In the genomic region with DNA sequence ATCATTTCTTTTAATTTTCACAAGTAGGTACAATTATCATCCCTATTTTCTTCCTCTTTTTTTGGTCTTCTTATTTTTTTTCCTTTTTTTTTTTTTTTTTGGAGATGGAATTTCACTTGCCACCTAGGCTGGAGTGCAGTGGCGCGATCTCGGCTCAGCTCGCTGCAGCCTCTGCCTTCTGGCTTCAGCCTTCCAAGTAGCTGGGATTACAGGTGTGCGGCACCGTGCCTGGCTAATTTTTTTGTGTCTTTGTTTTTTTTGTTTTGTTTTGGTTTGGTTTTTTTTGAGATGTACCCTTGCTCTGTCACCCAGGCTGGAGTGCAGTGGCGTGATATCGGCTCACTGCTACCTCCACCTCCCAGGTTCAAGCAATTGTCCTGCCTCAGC, we compare ENCODE assay signal across 25 cellular contexts. TPM values are rescaled to one million over a fixed set of nuclear protein-coding genes. Genes with fewer than 3 reads are reported as not detected.
A peak's percentile ranks its signal among the peaks of the same experiment; 100 is the strongest.
DNase-seq lines count a peak whose midpoint lies in the region; ATAC-seq, FAIRE-seq and TF ChIP-seq lines count a peak whose summit lies in the region.
"Had no signal": no experiment of that assay in that cellular context is flagged by ENCODE, and none has a peak within 500 bp of the region (broad histone marks: within the 10 kb centered on the region; RNA-seq: fewer than 3 reads in every experiment).

No MANE protein-coding gene starts in this region.

- TF ChIP-seq EP300 in HepG2 (IDR thresholded peaks at IDR 0.05; ENCODE audit: low read depth in 2 of 2, low read length in 2 of 2) (no peak), HepG2 (CRISPR knock-in tag; IDR thresholded peaks at IDR 0.05; ENCODE audit: borderline replicate concordance) (no peak)

- no peaks in the 10 kb centered on the region for H3K9me3 ChIP-seq in smooth muscle cell (replicated peaks; ENCODE audit: low read depth)
- no peaks in the 10 kb centered on the region for H3K9me3 ChIP-seq in HepG2 (ENCODE audit: low read length)
- H3K9me3 ChIP-seq: BLaER1 treated with 17β-estradiol and CSF1 and Interleukin-3, amounts not matched to agents 10 nM and 100 nM; HAP-1; SJCRH30 had no signal

- H3K27ac ChIP-seq in RWPE1 (peak overlapping the region; percentile 44; the same call in 1 of the 2 replicates), angular gyrus (ENCODE audit: low read depth, low read length) (peak overlapping the region; percentile 86), smooth muscle cell (ENCODE audit: low read depth) (peak overlapping the region; percentile 26), HepG2 (ENCODE audit: extremely low read length, insufficient read depth, low read length) (no peak overlapping the region)
- H3K27ac ChIP-seq: BLaER1 treated with 17β-estradiol and CSF1 and Interleukin-3, amounts not matched to agents 10 nM and 100 nM; KMS-11; SJCRH30 had no signal

- TF ChIP-seq CTCF in RWPE1 (conservative IDR thresholded peaks at IDR 0.05; ENCODE audit: low read depth), result no peak
- TF ChIP-seq CTCF in smooth muscle cell (IDR thresholded peaks at IDR 0.05; ENCODE audit: borderline replicate concordance, insufficient read depth, poor library complexity, severe bottlenecking), result no peak
- no peak for TF ChIP-seq CTCF in HepG2 (CRISPR knock-in tag; IDR thresholded peaks at IDR 0.05)

- CTCF ChIA-PET in RWPE1 (lab: Yijun Ruan, JAX), result no interaction called here
- CTCF ChIA-PET in HepG2 (lab: Yijun Ruan, JAX; ENCODE audit: low intra/inter-chr PET ratio, low total read pairs), result no interaction called here

- no TSS peak for BruUV-seq in HepG2 (replicated peaks; lab: Mats Ljungman, UMichigan)

- no peak for TF ChIP-seq RAD21 in HepG2 (CRISPR knock-in tag; IDR thresholded peaks at IDR 0.05)

- peak overlapping the region; percentile 28 to 86 for H3K27ac Mint-ChIP-seq in effector memory CD8-positive, alpha-beta T cell
- H3K27ac Mint-ChIP-seq in activated naive CD8-positive, alpha-beta T cell treated with anti-CD3 and anti-CD28 coated beads for 36 hours, result no peak overlapping the region
- H3K27ac Mint-ChIP-seq: CD4-positive, alpha-beta T cell; GM23338 had no signal

- no peak overlapping the region for H3K4me3 Mint-ChIP-seq in effector memory CD8-positive, alpha-beta T cell
- no peak overlapping the region for H3K4me3 Mint-ChIP-seq in activated naive CD8-positive, alpha-beta T cell treated with anti-CD3 and anti-CD28 coated beads for 36 hours
- H3K4me3 Mint-ChIP-seq: CD4-positive, alpha-beta T cell; GM23338 had no signal

- DNase-seq in RWPE1 (ENCODE audit: low spot score) (no peak), smooth muscle cell (lab: John Stamatoyannopoulos, UW; ENCODE audit: unreplicated experiment) (no peak), inferior parietal cortex (ENCODE audit: extremely low spot score) (no peak), HepG2 (ENCODE audit: low spot score) (no peak), NCI-H128 (lab: John Stamatoyannopoulos, UW; ENCODE audit: unreplicated experiment) (no peak)
- no peak for DNase-seq in effector memory CD8-positive, alpha-beta T cell
- no peak for DNase-seq in activated naive CD8-positive, alpha-beta T cell treated with anti-CD3 and anti-CD28 coated beads for 36 hours
- DNase-seq: CD4-positive, alpha-beta T cell; NCI-H1048; NCI-H1417 treated with DMSO at 0.1 percent for 48 hours; NCI-H1694 treated with DMSO at 0.1 percent for 48 hours; NCI-H2081 treated with DMSO at 0.1 percent for 48 hours; NCI-H446; NCI-H524 treated with DMSO at 0.1 percent for 48 hours; NCI-H774 had no signal

- H3K36me3 Mint-ChIP-seq in effector memory CD8-positive, alpha-beta T cell (ENCODE audit: insufficient read depth), result peaks cover 70% of the 10 kb centered on the region
- H3K36me3 Mint-ChIP-seq in activated naive CD8-positive, alpha-beta T cell treated with anti-CD3 and anti-CD28 coated beads for 36 hours, result peaks cover 12% of the 10 kb centered on the region

- in situ Hi-C loops in HepG2 (cut with HindIII; ENCODE audit: extremely low pct_ligation_motif_present, low pct_unique_long_range_greater_than_20kb), result no loop called here

- TF ChIP-seq POLR2A in HepG2 (IDR thresholded peaks at IDR 0.05; ENCODE audit: insufficient read depth in 1 of 2, low read depth in 2 of 2, low read length in 2 of 2), result no peak

- ATAC-seq in effector memory CD8-positive, alpha-beta T cell (replicated peaks), result no peak
- ATAC-seq in HepG2, result no peak
- ATAC-seq: Right ventricle myocardium inferior had no signal

- H3K27me3 ChIP-seq in smooth muscle cell (ENCODE audit: low read depth) (no peaks in the 10 kb centered on the region), HepG2 (ENCODE audit: control insufficient read depth in 1 of 2, insufficient read depth in 2 of 2, low read length in 2 of 2) (no peaks in the 10 kb centered on the region)
- H3K27me3 ChIP-seq: BLaER1 treated with 17β-estradiol and CSF1 and Interleukin-3, amounts not matched to agents 10 nM and 100 nM; SJCRH30 had no signal

- H3F3A ChIP-seq in smooth muscle cell (ENCODE audit: low read depth), result no peaks in the 10 kb centered on the region

- FAIRE-seq in HepG2 (lab: Jason Lieb, UNC), result no peak
- FAIRE-seq: A204.1, D721Med had no signal

- POLR2A ChIA-PET in RWPE1 (lab: Yijun Ruan, JAX; ENCODE audit: low non-redundant PET) (no interaction called here), HepG2 (lab: Yijun Ruan, JAX) (no interaction called here)

- H3K79me2 ChIP-seq in smooth muscle cell (ENCODE audit: low read depth) (peaks cover 10% of the 10 kb centered on the region), HepG2 (ENCODE audit: insufficient read depth, low read length) (no peaks in the 10 kb centered on the region)

- H3K27me3 Mint-ChIP-seq in effector memory CD8-positive, alpha-beta T cell, result no peaks in the 10 kb centered on the region
- no peaks in the 10 kb centered on the region for H3K27me3 Mint-ChIP-seq in activated naive CD8-positive, alpha-beta T cell treated with anti-CD3 and anti-CD28 coated beads for 36 hours
- H3K27me3 Mint-ChIP-seq: CD4-positive, alpha-beta T cell; IgD-negative memory B cell had no signal

- peaks cover 13 to 16% of the 10 kb centered on the region in 2 donors for H3K4me1 Mint-ChIP-seq in effector memory CD8-positive, alpha-beta T cell (ENCODE audit: low read depth in 2 of 2)
- peaks cover 10% of the 10 kb centered on the region for H3K4me1 Mint-ChIP-seq in activated naive CD8-positive, alpha-beta T cell treated with anti-CD3 and anti-CD28 coated beads for 36 hours

- H3K4me1 ChIP-seq in smooth muscle cell (ENCODE audit: low read depth), result no peaks in the 10 kb centered on the region
- peaks cover 16% of the 10 kb centered on the region; the same call in 1 of the 2 replicates for H3K4me1 ChIP-seq in HepG2 (ENCODE audit: insufficient read depth, low read length)
- H3K4me1 ChIP-seq: HAP-1 had no signal

- H3K36me3 ChIP-seq in smooth muscle cell (ENCODE audit: low read depth), result no peaks in the 10 kb centered on the region
- peaks cover 4% of the 10 kb centered on the region in 2 experiments; a peak in 4 of 5 replicates for H3K36me3 ChIP-seq in HepG2 (replicated peaks in 1 of 2; ENCODE audit: control insufficient read depth in 1 of 2, insufficient read depth in 2 of 2, low read length in 2 of 2)
- H3K36me3 ChIP-seq: SJCRH30 had no signal

- H3K4me2 ChIP-seq in smooth muscle cell (no peak overlapping the region), HepG2 (ENCODE audit: low read depth, low read length) (no peak overlapping the region)
- H3K4me2 ChIP-seq: BLaER1 treated with 17β-estradiol and CSF1 and Interleukin-3, amounts not matched to agents 10 nM and 100 nM; GM23338; KMS-11 had no signal

- intact Hi-C loops in HepG2 (cut with micrococcal nuclease; ENCODE audit: unreplicated experiment), result no loop called here

- WGBS in smooth muscle cell (ENCODE audit: low lambda C conversion rate), result 95% methylated on average over 5 of the region's 8 CpGs
- 99% methylated on average over 8 of the region's 8 CpGs for WGBS in HepG2 (ENCODE audit: low lambda C conversion rate)

- no peaks in the 10 kb centered on the region for H3K9me3 Mint-ChIP-seq in effector memory CD8-positive, alpha-beta T cell
- no peaks in the 10 kb centered on the region for H3K9me3 Mint-ChIP-seq in activated naive CD8-positive, alpha-beta T cell treated with anti-CD3 and anti-CD28 coated beads for 36 hours
- H3K9me3 Mint-ChIP-seq: CD4-positive, alpha-beta T cell; GM23338; IgD-negative memory B cell had no signal

- H2AFZ ChIP-seq in smooth muscle cell (ENCODE audit: low read depth), result no peak overlapping the region
- no peak overlapping the region for H2AFZ ChIP-seq in HepG2 (ENCODE audit: low read length)
- H2AFZ ChIP-seq: GM23338 had no signal

- H3K4me3 ChIP-seq in smooth muscle cell (no peak overlapping the region), HepG2 (replicated peaks in 1 of 3; ENCODE audit: insufficient read depth in 1 of 3, low read depth in 2 of 3, low read length in 3 of 3) (no peak overlapping the region)
- H3K4me3 ChIP-seq: BLaER1 treated with 17β-estradiol and CSF1 and Interleukin-3, amounts not matched to agents 10 nM and 100 nM; GM23338; HAP-1; SJCRH30 had no signal

- peaks cover 50% of the 10 kb centered on the region for H4K20me1 ChIP-seq in smooth muscle cell (ENCODE audit: low read depth)
- 0 out of 2 replicates have a peak, but pooled peaks cover 4% of the 10 kb centered on the region for H4K20me1 ChIP-seq in HepG2 (ENCODE audit: insufficient read depth, low read length)

- H3K9ac ChIP-seq in smooth muscle cell (ENCODE audit: low read depth), result no peak overlapping the region
- no peak overlapping the region for H3K9ac ChIP-seq in HepG2 (ENCODE audit: insufficient read depth, low read depth, low read length)
- H3K9ac ChIP-seq: BLaER1 treated with 17β-estradiol and CSF1 and Interleukin-3, amounts not matched to agents 10 nM and 100 nM; KMS-11 had no signal

RNA-seq across cellular contexts. Expression of gene TOB2, which starts 16.7 kb away (rescaled TPM):
- total RNA-seq in smooth muscle cell (17.9 and 19.7 TPM in 2 replicates), HepG2 (2016; rRNA removed; fragmentation: Illumina TruSeq; extraction: Trizol) (13.7 and 16.7 TPM in 2 replicates)
- polyA plus RNA-seq in smooth muscle cell (25.6 and 27.0 TPM in 2 replicates), HepG2 (2011; rRNA removed) (12.2 and 14.3 TPM in 2 replicates)
- total RNA-seq in activated naive CD8-positive, alpha-beta T cell treated with anti-CD3 and anti-CD28 coated beads for 36 hours, result 10 to 100 TPM; 33.9 to 34.8 TPM
- 2.7 and 2.9 TPM in 2 replicates for total RNA-seq in HepG2 (2016; cell fraction: cytosol; rRNA removed; fragmentation: Illumina TruSeq; extraction: Trizol; ENCODE audit: low read depth)
- total RNA-seq in HepG2 (2016; cell fraction: insoluble cytoplasmic fraction; rRNA removed; fragmentation: Illumina TruSeq; extraction: Trizol), result 14.1 and 14.3 TPM in 2 replicates
- 14.6 and 15.0 TPM in 2 replicates for total RNA-seq in HepG2 (2016; cell fraction: membrane; rRNA removed; fragmentation: Illumina TruSeq; extraction: Trizol)
- total RNA-seq in HepG2 (2016; cell fraction: nucleus; rRNA removed; fragmentation: Illumina TruSeq; extraction: Trizol), result 14.9 and 16.2 TPM in 2 replicates
- polyA plus RNA-seq in HepG2 (2011; cell fraction: cytosol; rRNA removed), result 9.6 and 10.9 TPM in 2 replicates
- 20.7 and 21.6 TPM in 2 replicates for polyA plus RNA-seq in HepG2 (2011; cell fraction: nucleus; rRNA removed)
- 12.6 and 16.8 TPM in 2 replicates for polyA plus RNA-seq in HepG2 (2012)
- 2.0 TPM in 2 replicates for polyA plus RNA-seq in HepG2 (2016; cell fraction: cytosol; fragmentation: Illumina TruSeq; extraction: Trizol; ENCODE audit: low read depth)
- 19.1 and 21.8 TPM in 2 replicates for polyA plus RNA-seq in HepG2 (2016; cell fraction: insoluble cytoplasmic fraction; fragmentation: Illumina TruSeq; extraction: Trizol; ENCODE audit: low read depth)
- 8.7 and 9.6 TPM in 2 replicates for polyA plus RNA-seq in HepG2 (2016; cell fraction: membrane; fragmentation: Illumina TruSeq; extraction: Trizol; ENCODE audit: low read depth)
- polyA plus RNA-seq in HepG2 (2016; cell fraction: nucleus; fragmentation: Illumina TruSeq; extraction: Trizol; ENCODE audit: insufficient read depth, low read depth), result 31.0 and 32.7 TPM in 2 replicates
- polyA minus RNA-seq in HepG2 (2011; rRNA and poly(A)+ RNA removed; ENCODE audit: low replicate concordance), result 15.4 and 25.4 TPM in 2 replicates
- 14.9 TPM in 2 replicates for polyA minus RNA-seq in HepG2 (2011; cell fraction: cytosol; rRNA and poly(A)+ RNA removed)
- polyA minus RNA-seq in HepG2 (2011; cell fraction: nucleus; rRNA and poly(A)+ RNA removed), result 8.5 and 10.2 TPM in 2 replicates

RNA-seq across cellular contexts. Expression of gene PHF5A, which starts 38.6 kb away (rescaled TPM):
- 28.3 and 42.7 TPM in 2 replicates for total RNA-seq in smooth muscle cell
- polyA plus RNA-seq in smooth muscle cell, result 19.4 and 24.2 TPM in 2 replicates
- total RNA-seq in activated naive CD8-positive, alpha-beta T cell treated with anti-CD3 and anti-CD28 coated beads for 36 hours, result 100 to 1,000 TPM; 114 to 117 TPM
- 105 and 154 TPM in 2 replicates for total RNA-seq in HepG2 (2016; rRNA removed; fragmentation: Illumina TruSeq; extraction: Trizol)
- total RNA-seq in HepG2 (2016; cell fraction: cytosol; rRNA removed; fragmentation: Illumina TruSeq; extraction: Trizol; ENCODE audit: low read depth), result 34.8 TPM in 2 replicates
- total RNA-seq in HepG2 (2016; cell fraction: insoluble cytoplasmic fraction; rRNA removed; fragmentation: Illumina TruSeq; extraction: Trizol), result 107 and 165 TPM in 2 replicates
- total RNA-seq in HepG2 (2016; cell fraction: membrane; rRNA removed; fragmentation: Illumina TruSeq; extraction: Trizol), result 55.9 and 58.9 TPM in 2 replicates
- 38.4 and 43.4 TPM in 2 replicates for total RNA-seq in HepG2 (2016; cell fraction: nucleus; rRNA removed; fragmentation: Illumina TruSeq; extraction: Trizol)
- polyA plus RNA-seq in HepG2 (2011; rRNA removed), result 50.7 and 56.6 TPM in 2 replicates
- polyA plus RNA-seq in HepG2 (2011; cell fraction: cytosol; rRNA removed), result 43.0 and 50.6 TPM in 2 replicates
- 14.8 and 17.9 TPM in 2 replicates for polyA plus RNA-seq in HepG2 (2011; cell fraction: nucleus; rRNA removed)
- polyA plus RNA-seq in HepG2 (2012), result 42.0 and 46.3 TPM in 2 replicates
- 22.7 and 24.1 TPM in 2 replicates for polyA plus RNA-seq in HepG2 (2016; cell fraction: cytosol; fragmentation: Illumina TruSeq; extraction: Trizol; ENCODE audit: low read depth)
- 141 and 153 TPM in 2 replicates for polyA plus RNA-seq in HepG2 (2016; cell fraction: insoluble cytoplasmic fraction; fragmentation: Illumina TruSeq; extraction: Trizol; ENCODE audit: low read depth)
- polyA plus RNA-seq in HepG2 (2016; cell fraction: membrane; fragmentation: Illumina TruSeq; extraction: Trizol; ENCODE audit: low read depth), result 38.6 and 42.2 TPM in 2 replicates
- 44.4 and 50.2 TPM in 2 replicates for polyA plus RNA-seq in HepG2 (2016; cell fraction: nucleus; fragmentation: Illumina TruSeq; extraction: Trizol; ENCODE audit: insufficient read depth, low read depth)
- 22.2 and 41.1 TPM in 2 replicates for polyA minus RNA-seq in HepG2 (2011; rRNA and poly(A)+ RNA removed; ENCODE audit: low replicate concordance)
- polyA minus RNA-seq in HepG2 (2011; cell fraction: cytosol; rRNA and poly(A)+ RNA removed), result 11.8 and 12.4 TPM in 2 replicates
- 14.3 and 15.1 TPM in 2 replicates for polyA minus RNA-seq in HepG2 (2011; cell fraction: nucleus; rRNA and poly(A)+ RNA removed)

RNA-seq across cellular contexts. Expression of gene ACO2, which starts 39.0 kb away (rescaled TPM):
- total RNA-seq in smooth muscle cell, result 33.0 and 33.4 TPM in 2 replicates
- 72.1 and 85.5 TPM in 2 replicates for polyA plus RNA-seq in smooth muscle cell
- total RNA-seq in activated naive CD8-positive, alpha-beta T cell treated with anti-CD3 and anti-CD28 coated beads for 36 hours, result 100 to 1,000 TPM; 107 to 109 TPM
- total RNA-seq in HepG2 (2016; rRNA removed; fragmentation: Illumina TruSeq; extraction: Trizol), result 39.3 and 45.6 TPM in 2 replicates
- total RNA-seq in HepG2 (2016; cell fraction: cytosol; rRNA removed; fragmentation: Illumina TruSeq; extraction: Trizol; ENCODE audit: low read depth), result 34.7 and 46.3 TPM in 2 replicates
- total RNA-seq in HepG2 (2016; cell fraction: insoluble cytoplasmic fraction; rRNA removed; fragmentation: Illumina TruSeq; extraction: Trizol), result 35.3 and 49.1 TPM in 2 replicates
- total RNA-seq in HepG2 (2016; cell fraction: membrane; rRNA removed; fragmentation: Illumina TruSeq; extraction: Trizol), result 68.4 and 83.2 TPM in 2 replicates
- 37.1 and 37.3 TPM in 2 replicates for total RNA-seq in HepG2 (2016; cell fraction: nucleus; rRNA removed; fragmentation: Illumina TruSeq; extraction: Trizol)
- polyA plus RNA-seq in HepG2 (2011; rRNA removed), result 19.2 and 19.4 TPM in 2 replicates
- 34.8 and 36.5 TPM in 2 replicates for polyA plus RNA-seq in HepG2 (2011; cell fraction: cytosol; rRNA removed)
- polyA plus RNA-seq in HepG2 (2011; cell fraction: nucleus; rRNA removed), result 61.6 and 75.9 TPM in 2 replicates
- polyA plus RNA-seq in HepG2 (2012), result 57.9 and 62.9 TPM in 2 replicates
- polyA plus RNA-seq in HepG2 (2016; cell fraction: cytosol; fragmentation: Illumina TruSeq; extraction: Trizol; ENCODE audit: low read depth), result 61.5 and 78.5 TPM in 2 replicates
- 39.9 and 50.2 TPM in 2 replicates for polyA plus RNA-seq in HepG2 (2016; cell fraction: insoluble cytoplasmic fraction; fragmentation: Illumina TruSeq; extraction: Trizol; ENCODE audit: low read depth)
- 77.9 and 110 TPM in 2 replicates for polyA plus RNA-seq in HepG2 (2016; cell fraction: membrane; fragmentation: Illumina TruSeq; extraction: Trizol; ENCODE audit: low read depth)
- 51.9 and 54.4 TPM in 2 replicates for polyA plus RNA-seq in HepG2 (2016; cell fraction: nucleus; fragmentation: Illumina TruSeq; extraction: Trizol; ENCODE audit: insufficient read depth, low read depth)
- 18.9 and 35.9 TPM in 2 replicates for polyA minus RNA-seq in HepG2 (2011; rRNA and poly(A)+ RNA removed; ENCODE audit: low replicate concordance)
- 31.6 and 35.4 TPM in 2 replicates for polyA minus RNA-seq in HepG2 (2011; cell fraction: cytosol; rRNA and poly(A)+ RNA removed)
- polyA minus RNA-seq in HepG2 (2011; cell fraction: nucleus; rRNA and poly(A)+ RNA removed), result 29.2 and 32.8 TPM in 2 replicates

RNA-seq across cellular contexts. Expression of gene TEF, which starts 48.2 kb away (rescaled TPM):
- total RNA-seq in smooth muscle cell, result 6.4 and 7.7 TPM in 2 replicates
- polyA plus RNA-seq in smooth muscle cell, result 7.6 and 9.0 TPM in 2 replicates
- total RNA-seq in activated naive CD8-positive, alpha-beta T cell treated with anti-CD3 and anti-CD28 coated beads for 36 hours, result 1 to 10 TPM; 2.6 to 2.8 TPM
- total RNA-seq in HepG2 (2016; rRNA removed; fragmentation: Illumina TruSeq; extraction: Trizol), result 7.6 and 8.2 TPM in 2 replicates
- 1.2 and 1.4 TPM in 2 replicates for total RNA-seq in HepG2 (2016; cell fraction: cytosol; rRNA removed; fragmentation: Illumina TruSeq; extraction: Trizol; ENCODE audit: low read depth)
- 6.8 and 7.9 TPM in 2 replicates for total RNA-seq in HepG2 (2016; cell fraction: insoluble cytoplasmic fraction; rRNA removed; fragmentation: Illumina TruSeq; extraction: Trizol)
- total RNA-seq in HepG2 (2016; cell fraction: membrane; rRNA removed; fragmentation: Illumina TruSeq; extraction: Trizol), result 4.4 and 4.7 TPM in 2 replicates
- 4.9 and 6.0 TPM in 2 replicates for total RNA-seq in HepG2 (2016; cell fraction: nucleus; rRNA removed; fragmentation: Illumina TruSeq; extraction: Trizol)
- 11.2 and 13.9 TPM in 2 replicates for polyA plus RNA-seq in HepG2 (2011; rRNA removed)
- polyA plus RNA-seq in HepG2 (2011; cell fraction: cytosol; rRNA removed), result 7.0 and 7.4 TPM in 2 replicates
- polyA plus RNA-seq in HepG2 (2011; cell fraction: nucleus; rRNA removed), result 11.3 and 13.2 TPM in 2 replicates
- polyA plus RNA-seq in HepG2 (2012), result 4.4 and 5.9 TPM in 2 replicates
- 0.47 and 0.59 TPM in 2 replicates for polyA plus RNA-seq in HepG2 (2016; cell fraction: cytosol; fragmentation: Illumina TruSeq; extraction: Trizol; ENCODE audit: low read depth)
- 5.6 and 6.0 TPM in 2 replicates for polyA plus RNA-seq in HepG2 (2016; cell fraction: insoluble cytoplasmic fraction; fragmentation: Illumina TruSeq; extraction: Trizol; ENCODE audit: low read depth)
- polyA plus RNA-seq in HepG2 (2016; cell fraction: membrane; fragmentation: Illumina TruSeq; extraction: Trizol; ENCODE audit: low read depth), result 2.1 and 2.3 TPM in 2 replicates
- polyA plus RNA-seq in HepG2 (2016; cell fraction: nucleus; fragmentation: Illumina TruSeq; extraction: Trizol; ENCODE audit: insufficient read depth, low read depth), result 7.1 and 7.2 TPM in 2 replicates
- 7.9 and 26.0 TPM in 2 replicates for polyA minus RNA-seq in HepG2 (2011; rRNA and poly(A)+ RNA removed; ENCODE audit: low replicate concordance)
- polyA minus RNA-seq in HepG2 (2011; cell fraction: cytosol; rRNA and poly(A)+ RNA removed), result 7.2 and 7.3 TPM in 2 replicates
- 4.7 and 5.0 TPM in 2 replicates for polyA minus RNA-seq in HepG2 (2011; cell fraction: nucleus; rRNA and poly(A)+ RNA removed)
